14 cellular contexts compared by ENCODE assay signal in genomic region chr4:39658756-39659155, GRCh38. TPM values are rescaled to one million over a fixed set of nuclear protein-coding genes. Genes with fewer than 3 reads are reported as not detected.
DNase-seq lines count a peak whose midpoint lies in the region; ATAC-seq, FAIRE-seq and TF ChIP-seq lines count a peak whose summit lies in the region.
"Had no signal": no experiment of that assay in that cellular context is flagged by ENCODE, and none has a peak within 500 bp of the region (broad histone marks: within the 10 kb centered on the region; RNA-seq: fewer than 3 reads in every experiment).

No MANE protein-coding gene starts in this region.

- H3K4me1 ChIP-seq in PC-3 (ENCODE audit: insufficient read depth, low read length) (no peaks in the 10 kb centered on the region), H1 (replicated peaks in 1 of 4; ENCODE audit: control insufficient read depth in 3 of 4, insufficient read depth in 4 of 4, low read length in 3 of 4) (no peaks in the 10 kb centered on the region)

- POLR2A ChIA-PET in PC-3 (lab: Charles Lee; ENCODE audit: unreplicated experiment) (no interaction called here), H1 (lab: Charles Lee; ENCODE audit: partially characterized antibody) (interaction anchor here (0.9 to 1.1 kb wide), 2 partner anchors 10 to 20 kb away, joined by 3 read pairs; partner anchors contain the start of gene SMIM14)
- POLR2A ChIA-PET in activated CD4-positive, alpha-beta T cell treated with anti-CD3 and anti-CD28 coated beads for 36 hours (lab: Charles Lee): interaction anchor here (0.6 kb wide), 3 partner anchors 20 to 892 kb away, joined by 3 to 5 read pairs (median 3); partner anchors contain the start of gene SMIM14

- H4K91ac ChIP-seq in H1 (replicated peaks; ENCODE audit: insufficient read length, low read length): no peak overlapping the region

- H3K23ac ChIP-seq in H1 (ENCODE audit: insufficient read length): no peak overlapping the region

- no peak for TF ChIP-seq EP300 in H1 (IDR thresholded peaks at IDR 0.05; ENCODE audit: borderline replicate concordance in 1 of 2, low read depth in 2 of 2, low read length in 2 of 2)

- no peaks in the 10 kb centered on the region for H3K27me3 ChIP-seq in PC-3 (ENCODE audit: low read length)
- no peaks in the 10 kb centered on the region for H3K27me3 ChIP-seq in H1 (replicated peaks in 1 of 4; ENCODE audit: control insufficient read depth in 3 of 4, extremely low read depth in 1 of 4, insufficient read depth in 3 of 4, low read length in 3 of 4)

- no peaks in the 10 kb centered on the region for H3K79me2 ChIP-seq in PC-3 (ENCODE audit: low read length)
- H3K79me2 ChIP-seq in H1 (ENCODE audit: control insufficient read depth in 1 of 2, insufficient read depth in 2 of 2, low read length in 2 of 2): no peaks in the 10 kb centered on the region

- ATAC-seq in PC-3: no peak
- no peak for ATAC-seq in activated CD4-positive, alpha-beta T cell treated with anti-CD3 and anti-CD28 coated beads for 36 hours
- ATAC-seq: right cardiac atrium had no signal

- CTCF ChIA-PET in PC-3 (lab: Charles Lee): no interaction called here
- CTCF ChIA-PET in H1 (lab: Charles Lee; ENCODE audit: partially characterized antibody): interaction anchor here (0.7 to 1.1 kb wide), 2 partner anchors 18 to 190 kb away, joined by 3 read pairs; no protein-coding TSS in a partner anchor
- CTCF ChIA-PET in activated CD4-positive, alpha-beta T cell treated with anti-CD3 and anti-CD28 coated beads for 36 hours (lab: Charles Lee): interaction anchor here (0.6 to 0.7 kb wide), 2 partner anchors 185 to 745 kb away, joined by 3 to 5 read pairs; no protein-coding TSS in a partner anchor

- no peak overlapping the region for H2BK120ac ChIP-seq in H1 (replicated peaks; ENCODE audit: low read depth, low read length)

- H3K4me2 ChIP-seq in PC-3 (ENCODE audit: low read length) (no peak overlapping the region), H1 (ENCODE audit: insufficient read depth in 1 of 2, low read depth in 2 of 2, low read length in 2 of 2) (no peak overlapping the region)

- no peak overlapping the region for H2BK15ac ChIP-seq in H1 (ENCODE audit: low read length)

- no peak overlapping the region for H2BK20ac ChIP-seq in H1 (ENCODE audit: low read length)

- no peak overlapping the region for H3K4ac ChIP-seq in H1 (replicated peaks; ENCODE audit: insufficient read length, low read depth, low read length)

- H3K4me3 ChIP-seq in GM12864 (ENCODE audit: low read depth, low read length) (no peak overlapping the region), PC-3 (ENCODE audit: low read length) (no peak overlapping the region), H1 (ENCODE audit: extremely low read depth in 1 of 4, insufficient read depth in 2 of 4, low read depth in 3 of 4, low read length in 4 of 4) (no peak overlapping the region)

- no peak overlapping the region for H2BK12ac ChIP-seq in H1 (ENCODE audit: low read depth, low read length)

- H4K5ac ChIP-seq in H1 (ENCODE audit: insufficient read length, low read depth, low read length): no peak overlapping the region

- intact Hi-C loops in PC-3 (cut with micrococcal nuclease): loop anchor here (2.0 kb wide), 1 partner anchor 190 kb away; no protein-coding TSS in a partner anchor
- intact Hi-C loops in activated CD4-positive, alpha-beta T cell treated with anti-CD3 and anti-CD28 coated beads for 36 hours (cut with DNase I, micrococcal nuclease): loop anchor here in 1 of 2 experiments (2.0 kb wide), 1 partner anchor 190 kb away; no protein-coding TSS in a partner anchor

- H3K27ac Mint-ChIP-seq in activated CD4-positive, alpha-beta T cell treated with anti-CD3 and anti-CD28 coated beads for 36 hours: no peak overlapping the region
- no peak overlapping the region for H3K27ac Mint-ChIP-seq in nephron progenitor cell
- H3K27ac Mint-ChIP-seq: activated CD4-positive, alpha-beta memory T cell treated with anti-CD3 and anti-CD28 coated beads, Interleukin-2, amount 10 ng/mL, durations not matched to agents 7 days and 5 days had no signal

- no peak overlapping the region for H2AK5ac ChIP-seq in H1 (ENCODE audit: low read depth, low read length)

- H3K36me3 ChIP-seq in PC-3 (ENCODE audit: low read depth, low read length): no peaks in the 10 kb centered on the region
- H3K36me3 ChIP-seq in H1 (ENCODE audit: control insufficient read depth in 2 of 4, insufficient read depth in 4 of 4, low read length in 3 of 4): no peaks in the 10 kb centered on the region

- TF ChIP-seq RAD21 in H1 (IDR thresholded peaks at IDR 0.05 in 1 of 2, conservative IDR thresholded peaks at IDR 0.05 in 1 of 2; ENCODE audit: low read depth in 2 of 2, low read length in 2 of 2): peak; percentile 29 to 36

- H4K8ac ChIP-seq in H1 (ENCODE audit: extremely low read depth, insufficient read depth, low read length): no peak overlapping the region

- H2AFZ ChIP-seq in PC-3 (ENCODE audit: low read length): no peak overlapping the region
- H2AFZ ChIP-seq in H1 (ENCODE audit: low read length): no peak overlapping the region

- no peak for TF ChIP-seq POLR2A in H1 (IDR thresholded peaks at IDR 0.05; ENCODE audit: control extremely low read depth in 1 of 2, low read depth in 2 of 2, low read length in 2 of 2)

- H3K18ac ChIP-seq in H1 (ENCODE audit: extremely low read depth, low read length): no peak overlapping the region

- H3K9me3 Mint-ChIP-seq in activated CD4-positive, alpha-beta T cell treated with anti-CD3 and anti-CD28 coated beads for 36 hours (ENCODE audit: low read depth): no peaks in the 10 kb centered on the region
- no peaks in the 10 kb centered on the region for H3K9me3 Mint-ChIP-seq in nephron progenitor cell
- H3K9me3 Mint-ChIP-seq: activated CD4-positive, alpha-beta memory T cell treated with anti-CD3 and anti-CD28 coated beads, Interleukin-2, amount 10 ng/mL, durations not matched to agents 7 days and 5 days; central memory CD8-positive, alpha-beta T cell had no signal

- no peaks in the 10 kb centered on the region for H3K36me3 Mint-ChIP-seq in activated CD4-positive, alpha-beta T cell treated with anti-CD3 and anti-CD28 coated beads for 36 hours (ENCODE audit: low read depth)
- H3K36me3 Mint-ChIP-seq in nephron progenitor cell (ENCODE audit: low read depth): no peaks in the 10 kb centered on the region

- FAIRE-seq in H1 (lab: Jason Lieb, UNC): no peak

- no peak overlapping the region for H3K4me3 Mint-ChIP-seq in activated CD4-positive, alpha-beta T cell treated with anti-CD3 and anti-CD28 coated beads for 36 hours
- no peak overlapping the region for H3K4me3 Mint-ChIP-seq in nephron progenitor cell
- H3K4me3 Mint-ChIP-seq: activated CD4-positive, alpha-beta memory T cell treated with anti-CD3 and anti-CD28 coated beads, Interleukin-2, amount 10 ng/mL, durations not matched to agents 7 days and 5 days; central memory CD8-positive, alpha-beta T cell had no signal

- H3K56ac ChIP-seq in H1 (replicated peaks; ENCODE audit: insufficient read length, low read depth, low read length): no peak overlapping the region

- WGBS in H1 (ENCODE audit: extremely low coverage in 1 of 2, insufficient coverage in 1 of 2, insufficient read length in 1 of 2, insufficient replicate concordance in 2 of 2, low coverage in 1 of 2, low lambda C conversion rate in 2 of 2, missing lambda C conversion rate in 1 of 2), 2 experiments: 95% methylated on average over 3 of the region's 3 CpGs; no CpG with 5 or more reads in 1 of the 2 experiments

- DNase-seq in GM12864 (ENCODE audit: low read depth): no peak
- no peak for DNase-seq in PC-3
- DNase-seq in H1 (ENCODE audit: low read depth in 1 of 2, low spot score in 2 of 2): no peak
- peak; percentile 25 for DNase-seq in renal cortical epithelial cell (ENCODE audit: low read depth)
- no peak for DNase-seq in NCI-H187 (lab: John Stamatoyannopoulos, UW)
- no peak for DNase-seq in activated CD4-positive, alpha-beta T cell treated with anti-CD3 and anti-CD28 coated beads for 36 hours
- DNase-seq in nephron progenitor cell: no peak
- DNase-seq: activated CD4-positive, alpha-beta memory T cell treated with anti-CD3 and anti-CD28 coated beads, Interleukin-2, amount 10 ng/mL, durations not matched to agents 7 days and 5 days; activated effector memory CD4-positive, alpha-beta T cell treated with Interleukin-2 at 50 U/mL for 16 hours; COR-L47; NCI-H2171; right cardiac atrium had no signal

- H4K20me1 ChIP-seq in PC-3 (ENCODE audit: low read length) (no peaks in the 10 kb centered on the region), H1 (replicated peaks in 1 of 2; ENCODE audit: control insufficient read depth in 1 of 2, insufficient read depth in 2 of 2, low read length in 2 of 2) (no peaks in the 10 kb centered on the region)

- H3K27ac ChIP-seq in PC-3 (ENCODE audit: low read length) (no peak overlapping the region), H1 (ENCODE audit: low read depth, low read length) (no peak overlapping the region)
- H3K27ac ChIP-seq: HL-60 had no signal

- no peaks in the 10 kb centered on the region for H3K9me2 ChIP-seq in PC-3 (replicated peaks; ENCODE audit: low read length)

- peaks cover 4% of the 10 kb centered on the region for H3K4me1 Mint-ChIP-seq in activated CD4-positive, alpha-beta T cell treated with anti-CD3 and anti-CD28 coated beads for 36 hours
- no peaks in the 10 kb centered on the region for H3K4me1 Mint-ChIP-seq in nephron progenitor cell
- H3K4me1 Mint-ChIP-seq: central memory CD8-positive, alpha-beta T cell had no signal

- H3K79me1 ChIP-seq in H1 (ENCODE audit: low read depth, low read length): no peaks in the 10 kb centered on the region

- no peaks in the 10 kb centered on the region for H3K27me3 Mint-ChIP-seq in activated CD4-positive, alpha-beta T cell treated with anti-CD3 and anti-CD28 coated beads for 36 hours
- no peaks in the 10 kb centered on the region for H3K27me3 Mint-ChIP-seq in nephron progenitor cell (ENCODE audit: low read depth, poor library complexity)
- H3K27me3 Mint-ChIP-seq: activated CD4-positive, alpha-beta memory T cell treated with anti-CD3 and anti-CD28 coated beads, Interleukin-2, amount 10 ng/mL, durations not matched to agents 7 days and 5 days; central memory CD8-positive, alpha-beta T cell had no signal

- no peak overlapping the region for H3K9ac ChIP-seq in PC-3 (ENCODE audit: low read length)
- no peak overlapping the region for H3K9ac ChIP-seq in H1 (replicated peaks in 1 of 4; ENCODE audit: extremely low read depth in 1 of 4, low read depth in 3 of 4, low read length in 3 of 4)

- no peaks in the 10 kb centered on the region for H3K9me3 ChIP-seq in PC-3 (ENCODE audit: low read length)
- H3K9me3 ChIP-seq in H1 (ENCODE audit: insufficient read depth in 2 of 2, low read depth in 1 of 2, low read length in 1 of 2): no peaks in the 10 kb centered on the region

- H3K23me2 ChIP-seq in H1 (ENCODE audit: low read depth, low read length): no peaks in the 10 kb centered on the region

- BruUV-seq in PC-3 (replicated peaks; lab: Mats Ljungman, UMichigan): no TSS peak

- H2BK5ac ChIP-seq in H1 (ENCODE audit: low read depth, low read length): no peak overlapping the region

- H3F3A ChIP-seq in PC-3 (ENCODE audit: low read length, unreplicated experiment): no peaks in the 10 kb centered on the region

- H3K14ac ChIP-seq in H1 (ENCODE audit: insufficient read length): no peak overlapping the region

- TF ChIP-seq CTCF in GM12864 (IDR thresholded peaks at IDR 0.05; ENCODE audit: low read depth, low read length, missing control alignments): peak; percentile 30
- TF ChIP-seq CTCF in PC-3 (conservative IDR thresholded peaks at IDR 0.05; ENCODE audit: low read depth, low read length): peak; percentile 42; the same call in 1 of the 2 replicates
- peak in 1 of 3 experiments; percentile 3; a peak in 1 of 4 replicates for TF ChIP-seq CTCF in H1 (IDR thresholded peaks at IDR 0.05; ENCODE audit: control extremely low read depth in 1 of 3, insufficient read depth in 1 of 3, low read depth in 1 of 3, low read length in 3 of 3)
- TF ChIP-seq CTCF in nephron progenitor cell (IDR thresholded peaks at IDR 0.05): no peak

RNA-seq across cellular contexts. Expression of gene SMIM14, which starts 20.1 kb away (rescaled TPM):
- total RNA-seq in PC-3 (2014; rRNA removed): 3.3 and 4.8 TPM in 2 replicates
- total RNA-seq in H1 (2021; fragmentation: NEBNext Ultra II Directional; extraction: Animal tissue kit (Norgen Biotek cat#: 25700)): 26.6 and 29.1 TPM in 2 replicates
- polyA plus RNA-seq in H1 (2011; rRNA removed): 22.6 and 31.0 TPM in 2 replicates
- 35.2 TPM for polyA plus RNA-seq in H1 (2011; cell fraction: cytosol; rRNA removed)
- polyA plus RNA-seq in H1 (2011; cell fraction: nucleus; rRNA removed): 10.7 TPM
- polyA plus RNA-seq in H1 (2012, experiment 1 of 2): 22.4 to 33.7 TPM (median 24.5 TPM) in 4 replicates
- polyA plus RNA-seq in H1 (2012, experiment 2 of 2): 4.1 TPM
- 9.0 TPM for polyA plus RNA-seq in H1 (2013, experiment 1 of 2)
- polyA plus RNA-seq in H1 (2013, experiment 2 of 2): 8.0 TPM
- polyA minus RNA-seq in H1 (2011; rRNA and poly(A)+ RNA removed): 49.5 and 73.5 TPM in 2 replicates
- 15.8 TPM for polyA minus RNA-seq in H1 (2011; cell fraction: cytosol; rRNA and poly(A)+ RNA removed)
- 15.2 TPM for polyA minus RNA-seq in H1 (2011; cell fraction: nucleus; rRNA and poly(A)+ RNA removed)
- total RNA-seq in renal cortical epithelial cell: 45.3 and 89.7 TPM in 2 replicates
- 1 to 10 TPM; 1.4 to 2.0 TPM for total RNA-seq in activated CD4-positive, alpha-beta T cell treated with anti-CD3 and anti-CD28 coated beads for 36 hours

RNA-seq across cellular contexts. Expression of gene UBE2K, which starts 39.2 kb away (rescaled TPM):
- total RNA-seq in PC-3 (2014; rRNA removed) (30.1 and 38.9 TPM in 2 replicates), renal cortical epithelial cell (22.7 and 52.9 TPM in 2 replicates)
- total RNA-seq in H1 (2021; fragmentation: NEBNext Ultra II Directional; extraction: Animal tissue kit (Norgen Biotek cat#: 25700)): 169 and 174 TPM in 2 replicates
- polyA plus RNA-seq in H1 (2011; rRNA removed): 32.7 and 53.6 TPM in 2 replicates
- 67.4 TPM for polyA plus RNA-seq in H1 (2011; cell fraction: cytosol; rRNA removed)
- 35.9 TPM for polyA plus RNA-seq in H1 (2011; cell fraction: nucleus; rRNA removed)
- 113 to 192 TPM (median 132 TPM) in 4 replicates for polyA plus RNA-seq in H1 (2012, experiment 1 of 2)
- polyA plus RNA-seq in H1 (2012, experiment 2 of 2): 23.3 TPM
- 98.4 TPM for polyA plus RNA-seq in H1 (2013, experiment 1 of 2)
- polyA plus RNA-seq in H1 (2013, experiment 2 of 2): 106 TPM
- 67.9 and 102 TPM in 2 replicates for polyA minus RNA-seq in H1 (2011; rRNA and poly(A)+ RNA removed)
- 54.8 TPM for polyA minus RNA-seq in H1 (2011; cell fraction: cytosol; rRNA and poly(A)+ RNA removed)
- polyA minus RNA-seq in H1 (2011; cell fraction: nucleus; rRNA and poly(A)+ RNA removed): 48.4 TPM
- total RNA-seq in activated CD4-positive, alpha-beta T cell treated with anti-CD3 and anti-CD28 coated beads for 36 hours: 100 to 1,000 TPM in 1 of 2 experiments, 10 to 100 TPM in 1; 87.2 to 122 TPM
